31 cellular contexts compared by ENCODE assay signal in the genomic region with DNA sequence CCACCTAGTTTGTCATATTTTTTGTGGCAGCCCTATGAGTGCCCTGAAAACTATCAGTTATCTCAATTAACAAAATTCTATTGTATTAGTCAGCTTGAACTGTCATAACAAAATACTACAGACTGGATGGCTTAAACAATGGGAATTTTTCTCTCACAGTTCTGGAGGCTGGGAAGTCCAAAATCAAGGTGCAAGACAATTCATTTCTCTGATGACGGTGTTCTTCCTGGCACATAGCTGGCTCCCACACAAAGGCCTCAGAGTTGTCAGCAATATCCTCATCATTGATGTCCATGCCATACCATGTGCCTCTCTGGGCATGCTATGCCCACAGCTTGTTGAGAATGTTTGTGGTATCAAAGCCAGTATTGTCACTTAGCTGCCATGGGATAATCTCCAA.
"Had no signal": no experiment of that assay in that cellular context is flagged by ENCODE, and none has a peak within 500 bp of the region (broad histone marks: within the 10 kb centered on the region; RNA-seq: fewer than 3 reads in every experiment).

No MANE protein-coding gene starts in this region.

- H3K4me3 ChIP-seq: ovary, psoas muscle, skin epidermis, smooth muscle cell, spleen, stomach, thoracic aorta, thyroid gland, tibial nerve, upper lobe of left lung, vagina had no signal

- H3K4me1 Mint-ChIP-seq: naive thymus-derived CD8-positive, alpha-beta T cell; stimulated activated naive B cell treated with anti-CD40 and anti-IgM and Interleukin-4, amounts not matched to agents 10 μg/mL and 1 μg/mL and 100 μg/mL, for 72 hours had no signal

- H3K4me1 ChIP-seq: parathyroid adenoma, psoas muscle, spleen, stomach, thyroid gland, upper lobe of left lung had no signal

- H3K27ac ChIP-seq: ovary, parathyroid adenoma, psoas muscle, skin epidermis, spleen, stomach, thoracic aorta, thyroid gland, tibial nerve, upper lobe of left lung, vagina had no signal

- H3K36me3 ChIP-seq: ovary, spleen, stomach, thoracic aorta, thyroid gland, tibial nerve, upper lobe of left lung, vagina had no signal

- H3K27me3 ChIP-seq: ovary, spleen, stomach, thyroid gland, tibial nerve, upper lobe of left lung, vagina had no signal

- H3K36me3 Mint-ChIP-seq: naive thymus-derived CD8-positive, alpha-beta T cell; natural killer cell treated with Interleukin-12 subunit alpha and Interleukin-12 subunit beta and Interleukin-15 and Interleukin-18, amount 100 ng/mL, for 72 hours; stimulated activated naive B cell treated with anti-CD40 and anti-IgM and Interleukin-4, amounts not matched to agents 10 μg/mL and 1 μg/mL and 100 μg/mL, for 72 hours had no signal

- H3K9ac ChIP-seq: parathyroid adenoma had no signal

- ATAC-seq: naive thymus-derived CD8-positive, alpha-beta T cell; natural killer cell treated with Interleukin-12 subunit alpha and Interleukin-12 subunit beta and Interleukin-15 and Interleukin-18, amount 100 ng/mL, for 72 hours; psoas muscle; right cardiac atrium; sciatic nerve; stimulated activated naive B cell treated with anti-CD40 and anti-IgM and Interleukin-4, amounts not matched to agents 10 μg/mL and 1 μg/mL and 100 μg/mL, for 72 hours had no signal

- H3K79me2 ChIP-seq: parathyroid adenoma had no signal

- H3K4me2 ChIP-seq: smooth muscle cell had no signal

- H3K9me3 ChIP-seq: ovary, psoas muscle, thoracic aorta, thyroid gland, tibial nerve, upper lobe of left lung, vagina had no signal

- DNase-seq: naive thymus-derived CD8-positive, alpha-beta T cell; nephron progenitor cell; occipital lobe; ovary; posterior cingulate gyrus; psoas muscle; right cardiac atrium; spleen; stimulated activated CD4-positive, alpha-beta T cell treated with anti-CD3 and anti-CD28 coated beads, Interleukin-12 subunit alpha, Interleukin-12 subunit beta, amount 100 ng/mL, for 4 hours; stimulated activated CD4-positive, alpha-beta T cell treated with anti-CD3 and anti-CD28 coated beads, Interleukin-1b, Interleukin-23, amount 100 ng/mL, for 48 hours; stimulated activated CD4-positive, alpha-beta T cell treated with anti-CD3 and anti-CD28 coated beads, Interleukin-4, amount 100 ng/mL, for 1 hour; stimulated activated CD4-positive, alpha-beta T cell treated with anti-CD3 and anti-CD28 coated beads, Interleukin-4, amount 100 ng/mL, for 4 hours; stimulated activated CD8-positive, alpha-beta memory T cell treated with anti-CD3 and anti-CD28 coated beads, Interleukin-4, amount 100 ng/mL, for 48 hours; stimulated activated naive B cell treated with anti-CD40 and anti-IgM and Interleukin-4, amounts not matched to agents 10 μg/mL and 1 μg/mL and 100 μg/mL, for 72 hours; stimulated activated naive CD4-positive, alpha-beta T cell treated with Interleukin-2 at 50 U/mL for 16 hours; stomach; thyroid gland; trophoblast cell; upper lobe of left lung had no signal

- H2AFZ ChIP-seq: parathyroid adenoma had no signal

- H3K27ac Mint-ChIP-seq: naive thymus-derived CD8-positive, alpha-beta T cell; natural killer cell treated with Interleukin-12 subunit alpha and Interleukin-12 subunit beta and Interleukin-15 and Interleukin-18, amount 100 ng/mL, for 72 hours; nephron progenitor cell; progenitor cell of endocrine pancreas; stimulated activated naive B cell treated with anti-CD40 and anti-IgM and Interleukin-4, amounts not matched to agents 10 μg/mL and 1 μg/mL and 100 μg/mL, for 72 hours; stimulated activated naive CD8-positive, alpha-beta T cell treated with anti-CD3 and anti-CD28 coated beads, Interleukin-15, Interleukin-2, amounts not matched to agents 100 ng/mL and 50 ng/mL, for 24 hours had no signal

- H3K4me3 Mint-ChIP-seq: naive thymus-derived CD8-positive, alpha-beta T cell; natural killer cell treated with Interleukin-12 subunit alpha and Interleukin-12 subunit beta and Interleukin-15 and Interleukin-18, amount 100 ng/mL, for 72 hours; nephron progenitor cell; neural crest cell; stimulated activated naive B cell treated with anti-CD40 and anti-IgM and Interleukin-4, amounts not matched to agents 10 μg/mL and 1 μg/mL and 100 μg/mL, for 72 hours; stimulated activated naive CD8-positive, alpha-beta T cell treated with anti-CD3 and anti-CD28 coated beads, Interleukin-15, Interleukin-2, amounts not matched to agents 100 ng/mL and 50 ng/mL, for 24 hours had no signal

- FAIRE-seq: urothelium cell line had no signal
